Comparison of ENCODE assay signal across 8 cellular contexts in genomic region chr2:167292430-167293171, GRCh38. TPM values are rescaled to one million over a fixed set of nuclear protein-coding genes. Genes with fewer than 3 reads are reported as not detected.
A peak's percentile ranks its signal among the peaks of the same experiment; 100 is the strongest.
DNase-seq lines count a peak whose midpoint lies in the region; ATAC-seq and TF ChIP-seq lines count a peak whose summit lies in the region.

TSS of gene B3GALT1 (plus strand) at chr2:167293001.

- H3K27ac Mint-ChIP-seq in stimulated activated memory B cell treated with anti-CD40 and anti-IgM and Interleukin-4, amounts not matched to agents 10 μg/mL and 1 μg/mL and 100 μg/mL, for 72 hours, result no peak within 1 kb of the TSS

- H3K9me3 Mint-ChIP-seq in stimulated activated memory B cell treated with anti-CD40 and anti-IgM and Interleukin-4, amounts not matched to agents 10 μg/mL and 1 μg/mL and 100 μg/mL, for 72 hours, result no peaks in the 10 kb centered on the region

- H3K36me3 Mint-ChIP-seq in stimulated activated memory B cell treated with anti-CD40 and anti-IgM and Interleukin-4, amounts not matched to agents 10 μg/mL and 1 μg/mL and 100 μg/mL, for 72 hours, result no peaks in the 10 kb centered on the region

- DNase-seq in Caki2 (ENCODE audit: low read depth), result peak; percentile 89
- DNase-seq in NCI-H69 (lab: John Stamatoyannopoulos, UW), result peak; percentile 91
- peak; percentile 47 for DNase-seq in activated T-cell treated with anti-CD3 and anti-CD28 coated beads, Interleukin-2, amount 50 U/mL, for 1 hour
- DNase-seq in erythroblast (lab: John Stamatoyannopoulos, UW), result peak; percentile 60 to 65
- peak; percentile 92 for DNase-seq in midbrain (lab: John Stamatoyannopoulos, UW)

- no peak for TF ChIP-seq POLR2A in erythroblast (IDR thresholded peaks at IDR 0.05; ENCODE audit: low read length)

- in situ Hi-C loops in Caki2 (cut with HindIII; ENCODE audit: low pct_unique_long_range_greater_than_20kb, low sequenced_read_pairs), result no loop called here

- peaks cover 16% of the 10 kb centered on the region for H3K4me1 Mint-ChIP-seq in stimulated activated memory B cell treated with anti-CD40 and anti-IgM and Interleukin-4, amounts not matched to agents 10 μg/mL and 1 μg/mL and 100 μg/mL, for 72 hours

- H3K27me3 Mint-ChIP-seq in stimulated activated memory B cell treated with anti-CD40 and anti-IgM and Interleukin-4, amounts not matched to agents 10 μg/mL and 1 μg/mL and 100 μg/mL, for 72 hours, result peaks cover 57% of the 10 kb centered on the region

- peak within 1 kb of the TSS; percentile 73 for H3K4me3 Mint-ChIP-seq in stimulated activated memory B cell treated with anti-CD40 and anti-IgM and Interleukin-4, amounts not matched to agents 10 μg/mL and 1 μg/mL and 100 μg/mL, for 72 hours

- ATAC-seq in GM19467 (IDR thresholded peaks at IDR 0.05; ENCODE audit: unreplicated experiment) (peak; percentile 100), HG03565 (IDR thresholded peaks at IDR 0.05; ENCODE audit: unreplicated experiment) (peak; percentile 99)
- peak; percentile 90 for ATAC-seq in stimulated activated memory B cell treated with anti-CD40 and anti-IgM and Interleukin-4, amounts not matched to agents 10 μg/mL and 1 μg/mL and 100 μg/mL, for 72 hours

RNA-seq across cellular contexts. Expression of gene B3GALT1, which starts in this region (rescaled TPM):
- total RNA-seq in Caki2 (2014; rRNA removed; shearing (Covaris generic); ENCODE audit: low replicate concordance), result 0.81 TPM in 1 of 2 replicates, not detected in the other

Comparison
In these comparisons a context has a peak if more than half of its experiments do, and no peak if none do; other contexts are left out.
1. Peak in every context shown above with its lines: DNase-seq and ATAC-seq.
2. Peak in DNase-seq in Caki2; RNA of the gene not detected or under 1 TPM.